ENCODE assay signal across 9 cellular contexts in genomic region chr15:81809543-81809942, GRCh38.
DNase-seq lines count a peak whose midpoint lies in the region; TF ChIP-seq lines count a peak whose summit lies in the region.
"Had no signal": no experiment of that assay in that cellular context is flagged by ENCODE, and none has a peak within 500 bp of the region (broad histone marks: within the 10 kb centered on the region; RNA-seq: fewer than 3 reads in every experiment).

No MANE protein-coding gene starts in this region.

- no peak for TF ChIP-seq POLR2A in NB4 (IDR thresholded peaks at IDR 0.05; ENCODE audit: extremely low read depth, insufficient read length)

- no peaks in the 10 kb centered on the region for H3K4me1 ChIP-seq in tibial artery
- no peaks in the 10 kb centered on the region for H3K4me1 ChIP-seq in osteoblast (ENCODE audit: insufficient read depth, low read length)

- H3K27ac ChIP-seq in WERI-Rb-1 (no peak overlapping the region), tibial artery (no peak overlapping the region), osteoblast (ENCODE audit: low read depth, low read length) (no peak overlapping the region)

- no peak overlapping the region for H3K4me2 ChIP-seq in osteoblast (ENCODE audit: insufficient read depth, low read length)

- DNase-seq in NCI-H345 (lab: John Stamatoyannopoulos, UW) (peak; percentile 18), NCI-H345 treated with DMSO at 0.1 percent for 48 hours (lab: John Stamatoyannopoulos, UW; ENCODE audit: unreplicated experiment) (no peak), NB4 (ENCODE audit: low read depth) (peak; percentile 70), WERI-Rb-1 (peak; percentile 54), putamen (ENCODE audit: low spot score) (peak; percentile 35), tibial artery (no peak), midbrain (lab: John Stamatoyannopoulos, UW) (no peak), osteoblast (ENCODE audit: insufficient read length, low spot score, missing footprints) (no peak)
- DNase-seq: retina had no signal

- H3K36me3 ChIP-seq in WERI-Rb-1 (no peaks in the 10 kb centered on the region), tibial artery (no peaks in the 10 kb centered on the region), osteoblast (ENCODE audit: insufficient read depth, low read length) (no peaks in the 10 kb centered on the region)

- intact Hi-C loops in tibial artery (cut with DNase I; ENCODE audit: low total_unique reads), result no loop called here

- H3K4me3 ChIP-seq in NB4 (ENCODE audit: low read depth, low read length) (no peak overlapping the region), WERI-Rb-1 (ENCODE audit: low read depth, low read length) (no peak overlapping the region), tibial artery (no peak overlapping the region), osteoblast (ENCODE audit: insufficient read depth, low read length) (no peak overlapping the region)

- H3K9me3 ChIP-seq in WERI-Rb-1 (ENCODE audit: severe bottlenecking), result no peaks in the 10 kb centered on the region
- H3K9me3 ChIP-seq in tibial artery, result no peaks in the 10 kb centered on the region
- no peaks in the 10 kb centered on the region for H3K9me3 ChIP-seq in osteoblast (ENCODE audit: low read depth, low read length)

- TF ChIP-seq CTCF in NB4 (IDR thresholded peaks at IDR 0.05; ENCODE audit: low read depth, low read length) (peak; percentile 48), WERI-Rb-1 (IDR thresholded peaks at IDR 0.05; ENCODE audit: low read depth, low read length) (peak; percentile 65), tibial artery (IDR thresholded peaks at IDR 0.05) (no peak), osteoblast (IDR thresholded peaks at IDR 0.05; ENCODE audit: extremely low read depth, low read depth, low read length) (no peak)

- no peak overlapping the region for H2AFZ ChIP-seq in osteoblast (ENCODE audit: low read length)

- H3K27me3 ChIP-seq in WERI-Rb-1 (ENCODE audit: insufficient read depth, low read depth, severe bottlenecking) (no peaks in the 10 kb centered on the region), tibial artery (peaks cover 0 to 3% of the 10 kb centered on the region in 2 donors), osteoblast (ENCODE audit: insufficient read depth, low read length) (no peaks in the 10 kb centered on the region)

- no peaks in the 10 kb centered on the region for H3K79me2 ChIP-seq in osteoblast (ENCODE audit: insufficient read depth, low read length)

- no peaks in the 10 kb centered on the region for H4K20me1 ChIP-seq in osteoblast (ENCODE audit: insufficient read depth, low read length)

Comparison
In these comparisons a context has a peak if more than half of its experiments do, and no peak if none do; other contexts are left out.
1. DNase-seq: peak in NCI-H345 (single experiment), NB4 (single experiment), WERI-Rb-1 (single experiment) and putamen (single experiment); none in NCI-H345 treated with DMSO at 0.1 percent for 48 hours (single experiment), tibial artery (0 of 2), midbrain (single experiment) and osteoblast (single experiment).
2. CTCF ChIP-seq: peak in NB4 (single experiment) and WERI-Rb-1 (single experiment); none in tibial artery (0 of 2) and osteoblast (single experiment).